In genomic region chr11:47233989-47234668, GRCh38 we compare ENCODE assay signal across 7 cellular contexts. TPM values are rescaled to one million over a fixed set of nuclear protein-coding genes. Genes with fewer than 3 reads are reported as not detected.
DNase-seq lines count a peak whose midpoint lies in the region; ATAC-seq lines count a peak whose summit lies in the region.
"Had no signal": no experiment of that assay in that cellular context is flagged by ENCODE, and none has a peak within 500 bp of the region (broad histone marks: within the 10 kb centered on the region; RNA-seq: fewer than 3 reads in every experiment).

No MANE protein-coding gene starts in this region.

- H3K36me3 Mint-ChIP-seq in activated T-helper 17 cell treated with anti-CD3 and anti-CD28 coated beads, Interleukin-2, amount 50 U/mL, for 72 hours (ENCODE audit: low read depth): peaks cover 98% of the 10 kb centered on the region

- H3K27me3 Mint-ChIP-seq in activated T-helper 17 cell treated with anti-CD3 and anti-CD28 coated beads, Interleukin-2, amount 50 U/mL, for 72 hours: no peaks in the 10 kb centered on the region
- H3K27me3 Mint-ChIP-seq: B cell had no signal

- peak; percentile 35 for ATAC-seq in activated T-helper 17 cell treated with anti-CD3 and anti-CD28 coated beads, Interleukin-2, amount 50 U/mL, for 72 hours (replicated peaks)
- ATAC-seq in HG03442 (IDR thresholded peaks at IDR 0.05; ENCODE audit: unreplicated experiment): no peak

- H3K9me3 Mint-ChIP-seq in activated T-helper 17 cell treated with anti-CD3 and anti-CD28 coated beads, Interleukin-2, amount 50 U/mL, for 72 hours: no peaks in the 10 kb centered on the region

- peak overlapping the region; percentile 46 for H3K4me3 Mint-ChIP-seq in activated T-helper 17 cell treated with anti-CD3 and anti-CD28 coated beads, Interleukin-2, amount 50 U/mL, for 72 hours
- H3K4me3 Mint-ChIP-seq: B cell had no signal

- H3K27ac Mint-ChIP-seq in activated T-helper 17 cell treated with anti-CD3 and anti-CD28 coated beads, Interleukin-2, amount 50 U/mL, for 72 hours: peak overlapping the region; percentile 73
- H3K27ac Mint-ChIP-seq: B cell had no signal

- peak; percentile 51 to 67 for DNase-seq in NCI-H2081 (lab: John Stamatoyannopoulos, UW)
- no peak for DNase-seq in NCI-H2081 treated with DMSO at 0.1 percent for 48 hours (lab: John Stamatoyannopoulos, UW)
- peak; percentile 19 for DNase-seq in midbrain (lab: John Stamatoyannopoulos, UW)
- DNase-seq in NCI-H510A treated with DMSO at 0.1 percent for 48 hours (lab: John Stamatoyannopoulos, UW): no peak

- peaks cover 20% of the 10 kb centered on the region for H3K4me1 Mint-ChIP-seq in activated T-helper 17 cell treated with anti-CD3 and anti-CD28 coated beads, Interleukin-2, amount 50 U/mL, for 72 hours
- H3K4me1 Mint-ChIP-seq: B cell had no signal

RNA-seq across cellular contexts. Expression of gene ACP2, which starts 14.5 kb away (rescaled TPM):
- 10 to 100 TPM; 11.1 to 14.8 TPM for total RNA-seq in activated T-helper 17 cell treated with anti-CD3 and anti-CD28 coated beads, Interleukin-2, amount 50 U/mL, for 72 hours

RNA-seq across cellular contexts. Expression of gene DDB2, which starts 19.4 kb away (rescaled TPM):
- total RNA-seq in activated T-helper 17 cell treated with anti-CD3 and anti-CD28 coated beads, Interleukin-2, amount 50 U/mL, for 72 hours: 100 to 1,000 TPM; 202 to 335 TPM

RNA-seq across cellular contexts. Expression of gene NR1H3, which starts 23.7 kb away (rescaled TPM):
- total RNA-seq in activated T-helper 17 cell treated with anti-CD3 and anti-CD28 coated beads, Interleukin-2, amount 50 U/mL, for 72 hours: 10 to 100 TPM in 1 of 2 donors, 1 to 10 TPM in 1; 7.5 to 12.4 TPM

RNA-seq across cellular contexts. Expression of gene MADD, which starts 35.8 kb away (rescaled TPM):
- total RNA-seq in activated T-helper 17 cell treated with anti-CD3 and anti-CD28 coated beads, Interleukin-2, amount 50 U/mL, for 72 hours: 100 to 1,000 TPM in 1 of 2 donors, 10 to 100 TPM in 1; 60.1 to 112 TPM

RNA-seq across cellular contexts. Expression of gene PACSIN3, which starts 47.9 kb away (rescaled TPM):
- 1 to 10 TPM; 3.2 to 3.5 TPM for total RNA-seq in activated T-helper 17 cell treated with anti-CD3 and anti-CD28 coated beads, Interleukin-2, amount 50 U/mL, for 72 hours

Comparison
In these comparisons a context has a peak if more than half of its experiments do, and no peak if none do; other contexts are left out.
1. DNase-seq: peak in NCI-H2081 (2 of 2) and midbrain (single experiment); none in NCI-H2081 treated with DMSO at 0.1 percent for 48 hours (single experiment) and NCI-H510A treated with DMSO at 0.1 percent for 48 hours (single experiment).